Comparison of ENCODE assay signal across 1 cellular context in the genomic region with DNA sequence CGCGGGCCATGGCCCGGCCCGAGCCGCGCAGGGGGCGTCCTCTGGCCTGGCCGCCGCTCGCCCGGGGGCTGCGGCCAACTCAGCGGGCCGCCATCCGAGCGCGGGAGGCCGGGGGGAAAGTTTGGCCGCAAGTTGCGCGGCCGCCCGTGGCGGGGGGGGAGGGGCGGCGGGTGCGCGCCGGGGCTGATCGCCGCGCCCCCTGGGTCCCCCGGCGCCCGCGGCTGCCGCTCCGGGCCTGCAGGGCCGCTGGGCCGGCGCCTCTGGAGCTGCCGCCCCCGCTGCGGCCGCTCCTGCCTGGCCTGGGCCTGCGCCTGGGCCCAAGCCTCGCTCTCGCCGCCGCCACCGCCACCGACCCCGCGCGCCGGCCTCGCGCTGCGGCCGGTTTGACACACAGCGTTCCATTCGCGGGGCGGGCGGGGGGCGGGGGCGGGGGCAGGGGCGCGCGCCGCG.
TF ChIP-seq lines count a peak whose summit lies in the region.

NR2F6 (minus strand) TSS at position 385 of the 450 bp plus-strand sequence. CDS start 699 bp downstream, outside the sequence.

TF ChIP-seq in HEK293, 187 proteins besides CTCF, POLR2A, EP300 and RAD21 (continued from another document):
- no peak for TF ChIP-seq ZNF280C (tag by site-specific recombination; IDR thresholded peaks at IDR 0.05)
- TF ChIP-seq ZNF571 (tag by site-specific recombination; IDR thresholded peaks at IDR 0.05): no peak
- no peak for TF ChIP-seq ZNF239 (tag by site-specific recombination; IDR thresholded peaks at IDR 0.05)
- no peak for TF ChIP-seq ZNF266 (tag by site-specific recombination; IDR thresholded peaks at IDR 0.05; ENCODE audit: low read depth)
- TF ChIP-seq ZNF555 (tag by site-specific recombination; conservative IDR thresholded peaks at IDR 0.05): no peak
- TF ChIP-seq ZNF518A (tag by site-specific recombination; conservative IDR thresholded peaks at IDR 0.05; ENCODE audit: low read depth): no peak
- no peak for TF ChIP-seq ZNF704 (tag by site-specific recombination; IDR thresholded peaks at IDR 0.05)
- no peak for TF ChIP-seq SALL2 (tag by site-specific recombination; IDR thresholded peaks at IDR 0.05; ENCODE audit: borderline replicate concordance)
- no peak for TF ChIP-seq ZNF175 (tag by site-specific recombination; IDR thresholded peaks at IDR 0.05)
